ENCODE assay signal across 1 cellular context in the genomic region with DNA sequence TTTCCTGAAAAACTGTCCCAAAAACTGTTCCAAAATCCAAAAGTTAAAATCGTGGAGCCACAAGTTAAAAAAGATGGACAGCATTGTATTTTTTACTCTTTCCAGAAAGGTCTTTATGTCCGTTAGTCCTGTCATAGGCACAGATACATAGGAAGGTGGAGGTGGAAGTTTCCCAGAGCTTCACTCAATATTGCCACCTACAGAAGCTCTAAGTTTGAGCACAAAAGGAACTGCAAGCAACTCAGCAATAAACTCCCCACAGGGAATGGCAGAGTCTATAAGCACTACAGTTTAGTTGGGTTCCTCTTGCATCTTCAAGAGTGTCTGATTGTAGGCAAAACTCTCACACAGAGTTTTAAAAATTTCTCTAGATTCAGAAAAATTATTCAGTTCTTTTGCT.
TF ChIP-seq lines count a peak whose summit lies in the region.

No MANE protein-coding gene starts in this region.

TF ChIP-seq in WTC11, 78 proteins besides CTCF, POLR2A, EP300 and RAD21 (continued from another document):
- TF ChIP-seq, protein P1, sequence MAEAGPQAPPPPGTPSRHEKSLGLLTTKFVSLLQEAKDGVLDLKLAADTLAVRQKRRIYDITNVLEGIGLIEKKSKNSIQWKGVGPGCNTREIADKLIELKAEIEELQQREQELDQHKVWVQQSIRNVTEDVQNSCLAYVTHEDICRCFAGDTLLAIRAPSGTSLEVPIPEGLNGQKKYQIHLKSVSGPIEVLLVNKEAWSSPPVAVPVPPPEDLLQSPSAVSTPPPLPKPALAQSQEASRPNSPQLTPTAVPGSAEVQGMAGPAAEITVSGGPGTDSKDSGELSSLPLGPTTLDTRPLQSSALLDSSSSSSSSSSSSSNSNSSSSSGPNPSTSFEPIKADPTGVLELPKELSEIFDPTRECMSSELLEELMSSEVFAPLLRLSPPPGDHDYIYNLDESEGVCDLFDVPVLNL (CRISPR knock-in tag; IDR thresholded peaks at IDR 0.05; ENCODE audit: borderline replicate concordance, low read depth), result no peak
- TF ChIP-seq ZNF317 (CRISPR knock-in tag; IDR thresholded peaks at IDR 0.05; ENCODE audit: borderline replicate concordance, low read depth) (no peak), RORB (CRISPR knock-in tag; IDR thresholded peaks at IDR 0.05) (no peak)
- TF ChIP-seq, protein P2, sequence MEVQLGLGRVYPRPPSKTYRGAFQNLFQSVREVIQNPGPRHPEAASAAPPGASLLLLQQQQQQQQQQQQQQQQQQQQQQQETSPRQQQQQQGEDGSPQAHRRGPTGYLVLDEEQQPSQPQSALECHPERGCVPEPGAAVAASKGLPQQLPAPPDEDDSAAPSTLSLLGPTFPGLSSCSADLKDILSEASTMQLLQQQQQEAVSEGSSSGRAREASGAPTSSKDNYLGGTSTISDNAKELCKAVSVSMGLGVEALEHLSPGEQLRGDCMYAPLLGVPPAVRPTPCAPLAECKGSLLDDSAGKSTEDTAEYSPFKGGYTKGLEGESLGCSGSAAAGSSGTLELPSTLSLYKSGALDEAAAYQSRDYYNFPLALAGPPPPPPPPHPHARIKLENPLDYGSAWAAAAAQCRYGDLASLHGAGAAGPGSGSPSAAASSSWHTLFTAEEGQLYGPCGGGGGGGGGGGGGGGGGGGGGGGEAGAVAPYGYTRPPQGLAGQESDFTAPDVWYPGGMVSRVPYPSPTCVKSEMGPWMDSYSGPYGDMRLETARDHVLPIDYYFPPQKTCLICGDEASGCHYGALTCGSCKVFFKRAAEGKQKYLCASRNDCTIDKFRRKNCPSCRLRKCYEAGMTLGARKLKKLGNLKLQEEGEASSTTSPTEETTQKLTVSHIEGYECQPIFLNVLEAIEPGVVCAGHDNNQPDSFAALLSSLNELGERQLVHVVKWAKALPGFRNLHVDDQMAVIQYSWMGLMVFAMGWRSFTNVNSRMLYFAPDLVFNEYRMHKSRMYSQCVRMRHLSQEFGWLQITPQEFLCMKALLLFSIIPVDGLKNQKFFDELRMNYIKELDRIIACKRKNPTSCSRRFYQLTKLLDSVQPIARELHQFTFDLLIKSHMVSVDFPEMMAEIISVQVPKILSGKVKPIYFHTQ (CRISPR knock-in tag; IDR thresholded peaks at IDR 0.05), result no peak
- TF ChIP-seq, protein P3, sequence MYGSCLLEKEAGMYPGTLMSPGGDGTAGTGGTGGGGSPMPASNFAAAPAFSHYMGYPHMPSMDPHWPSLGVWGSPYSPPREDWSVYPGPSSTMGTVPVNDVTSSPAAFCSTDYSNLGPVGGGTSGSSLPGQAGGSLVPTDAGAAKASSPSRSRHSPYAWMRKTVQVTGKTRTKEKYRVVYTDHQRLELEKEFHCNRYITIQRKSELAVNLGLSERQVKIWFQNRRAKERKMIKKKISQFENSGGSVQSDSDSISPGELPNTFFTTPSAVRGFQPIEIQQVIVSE (CRISPR knock-in tag; IDR thresholded peaks at IDR 0.05; ENCODE audit: borderline replicate concordance), result no peak
